In genomic region chr17:78762007-78762406, GRCh38 we compare ENCODE assay signal across 13 cellular contexts. TPM values are rescaled to one million over a fixed set of nuclear protein-coding genes. Genes with fewer than 3 reads are reported as not detected.
DNase-seq lines count a peak whose midpoint lies in the region; ATAC-seq and TF ChIP-seq lines count a peak whose summit lies in the region.
"Had no signal": no experiment of that assay in that cellular context is flagged by ENCODE, and none has a peak within 500 bp of the region (broad histone marks: within the 10 kb centered on the region; RNA-seq: fewer than 3 reads in every experiment).

No MANE protein-coding gene starts in this region.

- TF ChIP-seq CTCF in heart left ventricle (IDR thresholded peaks at IDR 0.05) = no peak
- TF ChIP-seq CTCF in PC-9 (conservative IDR thresholded peaks at IDR 0.05) = no peak

- no peaks in the 10 kb centered on the region for H3K9me2 ChIP-seq in PC-9 (ENCODE audit: insufficient read depth)

- no peaks in the 10 kb centered on the region for H3K27me3 ChIP-seq in heart left ventricle
- no peaks in the 10 kb centered on the region for H3K27me3 ChIP-seq in PC-9 (ENCODE audit: insufficient read depth, low read depth)
- H3K27me3 ChIP-seq: brain microvascular endothelial cell, MG63 had no signal

- peak overlapping the region; percentile 10 for H3K27ac Mint-ChIP-seq in activated CD8-positive, alpha-beta T cell treated with anti-CD3 and anti-CD28 coated beads, Interleukin-2, amount 10 ng/mL, durations not matched to agents 7 days and 5 days
- H3K27ac Mint-ChIP-seq in immature natural killer cell = peak overlapping the region; percentile 48 to 84 (median 74)

- H2AFZ ChIP-seq in PC-9 = no peak overlapping the region

- H3K4me2 ChIP-seq in PC-9 = no peak overlapping the region

- no peaks in the 10 kb centered on the region for H3K79me2 ChIP-seq in PC-9 (ENCODE audit: low read depth)

- POLR2A ChIA-PET in activated CD8-positive, alpha-beta T cell treated with anti-CD3 and anti-CD28 coated beads, Interleukin-2, amount 10 ng/mL, durations not matched to agents 7 days and 5 days (lab: Charles Lee) = no interaction called here
- POLR2A ChIA-PET in PC-9 (lab: Charles Lee; ENCODE audit: unreplicated experiment) = interaction anchor here (0.6 kb wide), 1 partner anchor 26 kb away, joined by 3 read pairs; no protein-coding TSS in a partner anchor

- no peak overlapping the region for H3K4me3 Mint-ChIP-seq in activated CD8-positive, alpha-beta T cell treated with anti-CD3 and anti-CD28 coated beads, Interleukin-2, amount 10 ng/mL, durations not matched to agents 7 days and 5 days
- peak overlapping the region in 4 of 5 donors; percentile 26 to 58 (median 38) for H3K4me3 Mint-ChIP-seq in immature natural killer cell

- H3K27me3 Mint-ChIP-seq in activated CD8-positive, alpha-beta T cell treated with anti-CD3 and anti-CD28 coated beads, Interleukin-2, amount 10 ng/mL, durations not matched to agents 7 days and 5 days (ENCODE audit: low read depth) = no peaks in the 10 kb centered on the region
- peaks cover 5 to 17% (median 9%) of the 10 kb centered on the region in 3 donors for H3K27me3 Mint-ChIP-seq in immature natural killer cell (ENCODE audit: low read depth in 3 of 3)

- peak overlapping the region in 8 of 12 donors; percentile 5 to 69 (median 32) for H3K27ac ChIP-seq in heart left ventricle
- peak overlapping the region; percentile 9 for H3K27ac ChIP-seq in substantia nigra (ENCODE audit: low read depth, low read length, poor library complexity, severe bottlenecking)
- no peak overlapping the region for H3K27ac ChIP-seq in PC-9
- H3K27ac ChIP-seq: brain microvascular endothelial cell, epithelial cell of prostate had no signal

- H3K4me1 ChIP-seq in heart left ventricle (peaks cover 0 to 97% (median 49%) of the 10 kb centered on the region in 12 donors), PC-9 (replicated peaks; ENCODE audit: insufficient read depth) (peaks cover 9% of the 10 kb centered on the region; the same call in 1 of the 2 replicates)

- ATAC-seq in heart left ventricle = peak in 2 of 4 donors; percentile 21 to 39
- no peak for ATAC-seq in Right ventricle myocardium inferior
- ATAC-seq in activated CD8-positive, alpha-beta T cell treated with anti-CD3 and anti-CD28 coated beads, Interleukin-2, amount 10 ng/mL, durations not matched to agents 7 days and 5 days = no peak
- no peak for ATAC-seq in GM18505 (IDR thresholded peaks at IDR 0.05; ENCODE audit: unreplicated experiment)

- TF ChIP-seq POLR2A in heart left ventricle (IDR thresholded peaks at IDR 0.05) (no peak), GM18505 (IDR thresholded peaks at IDR 0.05; ENCODE audit: borderline replicate concordance, extremely low read depth, insufficient read depth, insufficient read length) (no peak)

- H4K20me1 ChIP-seq in PC-9 (ENCODE audit: insufficient read depth) = no peaks in the 10 kb centered on the region

- DNase-seq in heart left ventricle = no peak
- DNase-seq in Right ventricle myocardium inferior (ENCODE audit: missing footprints) = no peak
- DNase-seq in activated CD8-positive, alpha-beta T cell treated with anti-CD3 and anti-CD28 coated beads, Interleukin-2, amount 10 ng/mL, durations not matched to agents 7 days and 5 days = no peak
- no peak for DNase-seq in immature natural killer cell
- DNase-seq in substantia nigra (lab: John Stamatoyannopoulos, UW) = no peak
- DNase-seq in PC-9 = no peak
- DNase-seq in NCI-H510A treated with DMSO at 0.1 percent for 48 hours (lab: John Stamatoyannopoulos, UW) = no peak
- DNase-seq: brain microvascular endothelial cell, GOT3, MG63, OCI-M1 had no signal

- H3K4me3 ChIP-seq in heart left ventricle = no peak overlapping the region
- H3K4me3 ChIP-seq in PC-9 = no peak overlapping the region
- H3K4me3 ChIP-seq: MG63 had no signal

- no TSS peak for BruUV-seq in PC-9 (replicated peaks; lab: Mats Ljungman, UMichigan)

- H3K9me3 Mint-ChIP-seq in activated CD8-positive, alpha-beta T cell treated with anti-CD3 and anti-CD28 coated beads, Interleukin-2, amount 10 ng/mL, durations not matched to agents 7 days and 5 days (ENCODE audit: insufficient read depth) = no peaks in the 10 kb centered on the region
- H3K9me3 Mint-ChIP-seq in immature natural killer cell = no peaks in the 10 kb centered on the region

- CTCF ChIA-PET in activated CD8-positive, alpha-beta T cell treated with anti-CD3 and anti-CD28 coated beads, Interleukin-2, amount 10 ng/mL, durations not matched to agents 7 days and 5 days (lab: Charles Lee) = no interaction called here
- CTCF ChIA-PET in PC-9 (lab: Charles Lee) = no interaction called here

- 49 to 71% (median 60%) methylated on average over 3 of the region's 3 CpGs for WGBS in heart left ventricle, 4 donors

- intact Hi-C loops in heart left ventricle (cut with DNase I) (no loop called here), Right ventricle myocardium inferior (cut with DNase I) (no loop called here), PC-9 (cut with micrococcal nuclease; ENCODE audit: unreplicated experiment) (no loop called here)

- peaks cover 61% of the 10 kb centered on the region for H3K4me1 Mint-ChIP-seq in activated CD8-positive, alpha-beta T cell treated with anti-CD3 and anti-CD28 coated beads, Interleukin-2, amount 10 ng/mL, durations not matched to agents 7 days and 5 days (ENCODE audit: low read depth)
- peaks cover 32 to 73% of the 10 kb centered on the region in 2 donors for H3K4me1 Mint-ChIP-seq in immature natural killer cell

- H3K36me3 ChIP-seq in heart left ventricle = no peaks in the 10 kb centered on the region
- H3K36me3 ChIP-seq in PC-9 (ENCODE audit: low read depth) = no peaks in the 10 kb centered on the region
- H3K36me3 ChIP-seq: brain microvascular endothelial cell, MG63 had no signal

- H3F3A ChIP-seq in PC-9 (ENCODE audit: insufficient read depth, low read depth) = no peaks in the 10 kb centered on the region; the same call in 1 of the 2 replicates

- peaks cover 11% of the 10 kb centered on the region for H3K36me3 Mint-ChIP-seq in activated CD8-positive, alpha-beta T cell treated with anti-CD3 and anti-CD28 coated beads, Interleukin-2, amount 10 ng/mL, durations not matched to agents 7 days and 5 days (ENCODE audit: low read depth)
- H3K36me3 Mint-ChIP-seq in immature natural killer cell = no peaks in the 10 kb centered on the region

- H3K9me3 ChIP-seq in heart left ventricle (peaks cover 0 to 6% (median 0%) of the 10 kb centered on the region in 12 donors), PC-9 (ENCODE audit: insufficient read depth, low read depth) (no peaks in the 10 kb centered on the region)
- H3K9me3 ChIP-seq: MG63 had no signal

RNA-seq across cellular contexts. Expression of gene CYTH1, which starts 20.1 kb away (rescaled TPM):
- 10 to 100 TPM; 27.2 to 59.1 (median 31.2) TPM for total RNA-seq in heart left ventricle
- polyA plus RNA-seq in heart left ventricle = 10 to 100 TPM; 20.0 to 28.1 TPM
- total RNA-seq in Right ventricle myocardium inferior = 34.0 TPM
- 100 to 1,000 TPM; 137 to 138 TPM for total RNA-seq in activated CD8-positive, alpha-beta T cell treated with anti-CD3 and anti-CD28 coated beads, Interleukin-2, amount 10 ng/mL, durations not matched to agents 7 days and 5 days
- polyA plus RNA-seq in immature natural killer cell = 100 to 1,000 TPM; 176 to 336 (median 233) TPM
- 40.3 and 41.0 TPM in 2 replicates for total RNA-seq in PC-9 (2021)
